ENCODE assay signal across 21 cellular contexts in genomic region chr3:29416514-29416913, GRCh38.
DNase-seq lines count a peak whose midpoint lies in the region; ATAC-seq and TF ChIP-seq lines count a peak whose summit lies in the region.
"Had no signal": no experiment of that assay in that cellular context is flagged by ENCODE, and none has a peak within 500 bp of the region (broad histone marks: within the 10 kb centered on the region; RNA-seq: fewer than 3 reads in every experiment).

No MANE protein-coding gene starts in this region.

- H4K8ac ChIP-seq in IMR-90 (ENCODE audit: low read depth in 2 of 2, low read length in 2 of 2), result no peak overlapping the region

- H3K36me3 ChIP-seq in IMR-90 (ENCODE audit: control insufficient read depth, insufficient read depth, low read length), result no peaks in the 10 kb centered on the region
- H3K36me3 ChIP-seq in mammary epithelial cell (ENCODE audit: insufficient read depth, low read length), result no peaks in the 10 kb centered on the region
- H3K36me3 ChIP-seq in spleen, result no peaks in the 10 kb centered on the region

- H3K27ac ChIP-seq in IMR-90 (ENCODE audit: insufficient read depth, low read length) (no peak overlapping the region), mammary epithelial cell (ENCODE audit: insufficient read depth, low read depth, low read length) (no peak overlapping the region), spleen (no peak overlapping the region)
- H3K27ac ChIP-seq: HL-60 had no signal

- H3K56ac ChIP-seq in IMR-90 (ENCODE audit: extremely low read depth, insufficient read depth, low read length), result no peak overlapping the region

- no peak overlapping the region for H2AK9ac ChIP-seq in IMR-90 (replicated peaks; ENCODE audit: low read depth, low read length, poor library complexity)

- H4K5ac ChIP-seq in IMR-90 (ENCODE audit: low read depth, low read length), result no peak overlapping the region

- H3K79me1 ChIP-seq in IMR-90 (ENCODE audit: low read depth in 1 of 2, low read length in 2 of 2), result peaks cover 26 to 46% of the 10 kb centered on the region in 2 experiments

- in situ Hi-C loops in IMR-90 (cut with MboI; ENCODE audit: low sequenced_read_pairs), result no loop called here
- in situ Hi-C loops in mammary epithelial cell (cut with MboI; ENCODE audit: low sequenced_read_pairs in 2 of 2), result no loop called here

- H3K4me3 ChIP-seq in AG10803 (ENCODE audit: low read length) (no peak overlapping the region), IMR-90 (ENCODE audit: insufficient read depth, low read depth, low read length) (no peak overlapping the region), mammary epithelial cell (replicated peaks in 1 of 3; ENCODE audit: insufficient read depth in 1 of 3, low read depth in 2 of 3, low read length in 3 of 3) (no peak overlapping the region), spleen (no peak overlapping the region)

- H2BK5ac ChIP-seq in IMR-90 (ENCODE audit: low read depth, low read length, poor library complexity, severe bottlenecking), result no peak overlapping the region

- H3K4me2 ChIP-seq in IMR-90 (ENCODE audit: low read depth, low read length) (no peak overlapping the region), mammary epithelial cell (ENCODE audit: insufficient read depth, low read depth, low read length) (no peak overlapping the region)
- H3K4me2 ChIP-seq: SK-N-SH had no signal

- no peaks in the 10 kb centered on the region; the same call in 1 of the 2 replicates for H4K20me1 ChIP-seq in IMR-90 (ENCODE audit: insufficient read depth, low read length)
- no peaks in the 10 kb centered on the region for H4K20me1 ChIP-seq in mammary epithelial cell (ENCODE audit: insufficient read depth, low read length)

- no peak overlapping the region for H2BK120ac ChIP-seq in IMR-90 (ENCODE audit: low read depth, low read length)

- DNase-seq in AG10803 (ENCODE audit: low read depth), result peak; percentile 53
- no peak for DNase-seq in IMR-90
- DNase-seq in mammary epithelial cell, result peak; percentile 62
- DNase-seq in myocyte (ENCODE audit: low read depth), result peak; percentile 62
- no peak for DNase-seq in dermis blood vessel endothelial cell
- no peak for DNase-seq in spleen
- DNase-seq: 8988T; Caco-2; CD4-positive, CD25-positive, alpha-beta regulatory T cell; DMS53; H9; Kasumi-1; NCI-H1694 treated with DMSO at 0.1 percent for 48 hours; NCI-H510A treated with DMSO at 0.1 percent for 48 hours; NCI-H774; RPMI8226; SHP77 treated with DMSO at 0.1 percent for 48 hours; SK-N-SH had no signal

- CTCF ChIA-PET in IMR-90 (lab: Yijun Ruan, JAX) (interaction anchor here (0.5 kb wide), 1 partner anchor 78 kb away, joined by 4 read pairs; no protein-coding TSS in a partner anchor), mammary epithelial cell (lab: Charles Lee; ENCODE audit: low non-redundant PET) (no interaction called here)

- H3K14ac ChIP-seq in IMR-90 (replicated peaks; ENCODE audit: low read depth, low read length), result 0 out of 2 replicates have a peak overlapping the region, but pooled peaks have one; percentile 37

- H3K79me2 ChIP-seq in mammary epithelial cell (ENCODE audit: insufficient read depth, low read length), result no peaks in the 10 kb centered on the region

- no peak overlapping the region; the same call in 1 of the 2 replicates for H2BK20ac ChIP-seq in IMR-90 (ENCODE audit: low read depth, low read length)

- dilution Hi-C loops in IMR-90 (cut with HindIII; ENCODE audit: low sequenced_read_pairs, unreplicated experiment), result no loop called here
- dilution Hi-C loops in mammary epithelial cell (cut with HindIII; ENCODE audit: low sequenced_read_pairs), result no loop called here

- no peak overlapping the region for H3K18ac ChIP-seq in IMR-90 (ENCODE audit: low read depth, low read length)

- H3K9ac ChIP-seq in IMR-90 (ENCODE audit: low read depth, low read length), result no peak overlapping the region
- no peak overlapping the region for H3K9ac ChIP-seq in mammary epithelial cell (ENCODE audit: insufficient read depth, low read length)
- H3K9ac ChIP-seq: SK-N-SH had no signal

- no TSS peak for BruUV-seq in IMR-90 (replicated peaks; lab: Mats Ljungman, UMichigan)
- no TSS peak for BruUV-seq in mammary epithelial cell (replicated peaks; lab: Mats Ljungman, UMichigan)

- ATAC-seq in IMR-90 (ENCODE audit: low read depth), result no peak
- ATAC-seq in GM18502 (IDR thresholded peaks at IDR 0.05; ENCODE audit: poor library complexity, unreplicated experiment), result no peak
- no peak for ATAC-seq in HG02970 (IDR thresholded peaks at IDR 0.05; ENCODE audit: low FRiP score, unreplicated experiment)

- H2BK15ac ChIP-seq in IMR-90 (ENCODE audit: low read depth, low read length), result no peak overlapping the region

- POLR2A ChIA-PET in IMR-90 (lab: Charles Lee; ENCODE audit: unreplicated experiment), result no interaction called here

- H3K9me3 ChIP-seq in IMR-90 (ENCODE audit: control insufficient read depth, insufficient read depth, low read length), result no peaks in the 10 kb centered on the region
- H3K9me3 ChIP-seq in mammary epithelial cell (replicated peaks; ENCODE audit: insufficient read depth, low read length), result no peaks in the 10 kb centered on the region
- H3K9me3 ChIP-seq in spleen, result no peaks in the 10 kb centered on the region
- H3K9me3 ChIP-seq: Caco-2, SK-N-SH had no signal

- no peak for TF ChIP-seq RAD21 in IMR-90 (IDR thresholded peaks at IDR 0.05; ENCODE audit: low read length)

- intact Hi-C loops in IMR-90 (cut with micrococcal nuclease) (no loop called here), mammary epithelial cell (cut with micrococcal nuclease) (loop anchor here (10.0 kb wide), 1 partner anchor 502 kb away; no protein-coding TSS in a partner anchor), spleen (cut with DNase I; ENCODE audit: low total_unique reads) (no loop called here)

- TF ChIP-seq POLR2A in IMR-90 (IDR thresholded peaks at IDR 0.05; ENCODE audit: low read depth, low read length) (no peak), spleen (IDR thresholded peaks at IDR 0.05) (no peak)

- TF ChIP-seq CTCF in AG10803 (conservative IDR thresholded peaks at IDR 0.05; ENCODE audit: low read length) (no peak), IMR-90 (conservative IDR thresholded peaks at IDR 0.05; ENCODE audit: low read depth, low read length) (no peak), mammary epithelial cell (conservative IDR thresholded peaks at IDR 0.05 in 1 of 2, IDR thresholded peaks at IDR 0.05 in 1 of 2; ENCODE audit: extremely low read depth in 1 of 2, insufficient read depth in 1 of 2, low read depth in 1 of 2, low read length in 2 of 2) (peak; percentile 10 to 11), spleen (IDR thresholded peaks at IDR 0.05 in 8 of 11, conservative IDR thresholded peaks at IDR 0.05 in 3 of 11) (no peak)

- no peak overlapping the region for H3K4ac ChIP-seq in IMR-90 (ENCODE audit: low read depth, low read length)

- no CpG with 5 or more reads among the region's 2 CpGs for WGBS in IMR-90 (ENCODE audit: extremely low coverage in 2 of 2, insufficient read length in 1 of 2), 2 experiments
- WGBS in mammary epithelial cell (ENCODE audit: low coverage, missing lambda C conversion rate), result 25% methylated on average over 2 of the region's 2 CpGs
- 62 to 81% (median 73%) methylated on average over 2 of the region's 2 CpGs for WGBS in spleen, 5 donors

- no peak overlapping the region for H4K91ac ChIP-seq in IMR-90 (ENCODE audit: insufficient read depth, low read depth, low read length)

- no peaks in the 10 kb centered on the region for H3K27me3 ChIP-seq in IMR-90 (ENCODE audit: control insufficient read depth, insufficient read depth, low read length)
- no peaks in the 10 kb centered on the region for H3K27me3 ChIP-seq in mammary epithelial cell (ENCODE audit: insufficient read depth, low read length)
- H3K27me3 ChIP-seq in spleen (replicated peaks in 1 of 7), result no peaks in the 10 kb centered on the region

- H3K23ac ChIP-seq in IMR-90 (ENCODE audit: low read depth, low read length), result no peak overlapping the region

- peaks cover 5% of the 10 kb centered on the region for H3K9me1 ChIP-seq in IMR-90 (ENCODE audit: insufficient read depth, low read length)

- H2AK5ac ChIP-seq in IMR-90 (ENCODE audit: low read depth, low read length), result no peak overlapping the region

- H2AFZ ChIP-seq in IMR-90 (replicated peaks; ENCODE audit: low read length, poor library complexity) (no peak overlapping the region), mammary epithelial cell (ENCODE audit: low read depth, low read length) (no peak overlapping the region)

- H3K4me1 ChIP-seq in IMR-90 (ENCODE audit: control insufficient read depth, insufficient read depth, low read length), result no peaks in the 10 kb centered on the region; the same call in 1 of the 2 replicates
- H3K4me1 ChIP-seq in mammary epithelial cell (ENCODE audit: insufficient read depth, low read length), result peaks cover 12% of the 10 kb centered on the region
- H3K4me1 ChIP-seq in spleen, result peaks cover 0 to 12% (median 4%) of the 10 kb centered on the region in 6 donors
- H3K4me1 ChIP-seq: Caco-2 had no signal

TF ChIP-seq in IMR-90, 13 proteins besides CTCF, POLR2A, EP300 and RAD21:
- TF ChIP-seq ELK1 (IDR thresholded peaks at IDR 0.05; ENCODE audit: borderline replicate concordance, low read depth, low read length) (no peak), MAZ (IDR thresholded peaks at IDR 0.05; ENCODE audit: borderline replicate concordance, low read depth, low read length) (no peak), MAFK (IDR thresholded peaks at IDR 0.05; ENCODE audit: low read depth, low read length) (no peak)

Comparison
In these comparisons a context has a peak if more than half of its experiments do, and no peak if none do; other contexts are left out.
1. DNase-seq: peak in AG10803 (single experiment), mammary epithelial cell (single experiment) and myocyte (single experiment); none in IMR-90 (single experiment), dermis blood vessel endothelial cell (single experiment) and spleen (single experiment).
2. CTCF ChIP-seq: peak in mammary epithelial cell (2 of 2); none in AG10803 (single experiment), IMR-90 (single experiment) and spleen (0 of 11).